13 cellular contexts compared by ENCODE assay signal in genomic region chr4:176988226-176988625, GRCh38.
DNase-seq lines count a peak whose midpoint lies in the region; ATAC-seq and TF ChIP-seq lines count a peak whose summit lies in the region.
"Had no signal": no experiment of that assay in that cellular context is flagged by ENCODE, and none has a peak within 500 bp of the region (broad histone marks: within the 10 kb centered on the region; RNA-seq: fewer than 3 reads in every experiment).

No MANE protein-coding gene starts in this region.

- ATAC-seq in aorta (ENCODE audit: low FRiP score): no peak
- ATAC-seq in GM18870 (IDR thresholded peaks at IDR 0.05; ENCODE audit: unreplicated experiment): no peak
- ATAC-seq: psoas muscle had no signal

- H3K9me3 ChIP-seq in SJCRH30 (replicated peaks) (no peaks in the 10 kb centered on the region), aorta (ENCODE audit: control insufficient read depth, low read length) (no peaks in the 10 kb centered on the region)
- H3K9me3 ChIP-seq: BLaER1, psoas muscle had no signal

- H3K27ac ChIP-seq in SJCRH30 (no peak overlapping the region), aorta (ENCODE audit: low read depth in 1 of 2, low read length in 2 of 2) (no peak overlapping the region)
- H3K27ac ChIP-seq: BLaER1, psoas muscle had no signal

- 39 to 52% methylated on average over 1 of the region's 1 CpG for WGBS in aorta, 2 donors

- H3K27me3 Mint-ChIP-seq in progenitor cell of endocrine pancreas: no peaks in the 10 kb centered on the region
- H3K27me3 Mint-ChIP-seq: activated CD4-positive, alpha-beta memory T cell treated with anti-CD3 and anti-CD28 coated beads, Interleukin-2, amount 10 ng/mL, durations not matched to agents 7 days and 5 days; brain had no signal

- H3K4me1 Mint-ChIP-seq in progenitor cell of endocrine pancreas (ENCODE audit: low read depth): no peaks in the 10 kb centered on the region
- H3K4me1 Mint-ChIP-seq: activated CD4-positive, alpha-beta memory T cell treated with anti-CD3 and anti-CD28 coated beads, Interleukin-2, amount 10 ng/mL, durations not matched to agents 7 days and 5 days; brain; immature natural killer cell had no signal

- H3K4me3 ChIP-seq in SJCRH30: no peak overlapping the region
- no peak overlapping the region for H3K4me3 ChIP-seq in aorta (ENCODE audit: low read length in 2 of 2)
- H3K4me3 ChIP-seq: BLaER1, psoas muscle had no signal

- no peak overlapping the region for H3K4me3 Mint-ChIP-seq in progenitor cell of endocrine pancreas (ENCODE audit: low read depth)
- H3K4me3 Mint-ChIP-seq: activated CD4-positive, alpha-beta memory T cell treated with anti-CD3 and anti-CD28 coated beads, Interleukin-2, amount 10 ng/mL, durations not matched to agents 7 days and 5 days; brain; immature natural killer cell had no signal

- H3K27me3 ChIP-seq in SJCRH30: no peaks in the 10 kb centered on the region
- no peaks in the 10 kb centered on the region for H3K27me3 ChIP-seq in aorta (ENCODE audit: control insufficient read depth in 1 of 2, insufficient read depth in 2 of 2, low read length in 1 of 2)
- H3K27me3 ChIP-seq: BLaER1 had no signal

- no peaks in the 10 kb centered on the region for H3K36me3 Mint-ChIP-seq in progenitor cell of endocrine pancreas (ENCODE audit: insufficient read depth)
- H3K36me3 Mint-ChIP-seq: brain, immature natural killer cell had no signal

- peak; percentile 49 for DNase-seq in NCI-H510A treated with DMSO at 0.1 percent for 48 hours (lab: John Stamatoyannopoulos, UW)
- DNase-seq in NCI-H510A (lab: John Stamatoyannopoulos, UW): no peak
- peak; percentile 21 to 54 for DNase-seq in SJCRH30
- DNase-seq in fibroblast of peridontal ligament (ENCODE audit: extremely low read depth): peak; percentile 98
- DNase-seq in stromal cell of bone marrow (ENCODE audit: low read depth): peak; percentile 99
- no peak for DNase-seq in aorta
- DNase-seq in progenitor cell of endocrine pancreas (ENCODE audit: low spot score, unreplicated experiment): no peak
- DNase-seq: activated CD4-positive, alpha-beta memory T cell treated with anti-CD3 and anti-CD28 coated beads, Interleukin-2, amount 10 ng/mL, durations not matched to agents 7 days and 5 days; immature natural killer cell; psoas muscle had no signal

- H3K4me1 ChIP-seq in SJCRH30 (peaks cover 2% of the 10 kb centered on the region; the same call in 1 of the 2 replicates), aorta (ENCODE audit: control insufficient read depth in 1 of 2, insufficient read depth in 2 of 2, low read length in 2 of 2) (no peaks in the 10 kb centered on the region)
- H3K4me1 ChIP-seq: BLaER1, psoas muscle had no signal

- H3K27ac Mint-ChIP-seq in progenitor cell of endocrine pancreas: no peak overlapping the region
- H3K27ac Mint-ChIP-seq: activated CD4-positive, alpha-beta memory T cell treated with anti-CD3 and anti-CD28 coated beads, Interleukin-2, amount 10 ng/mL, durations not matched to agents 7 days and 5 days; brain; immature natural killer cell had no signal

- intact Hi-C loops in aorta (cut with DNase I): no loop called here

- no peak for TF ChIP-seq CTCF in progenitor cell of endocrine pancreas (IDR thresholded peaks at IDR 0.05; ENCODE audit: unreplicated experiment)

- no peaks in the 10 kb centered on the region for H3K36me3 ChIP-seq in SJCRH30
- no peaks in the 10 kb centered on the region for H3K36me3 ChIP-seq in aorta (ENCODE audit: control insufficient read depth in 1 of 2, insufficient read depth in 2 of 2, low read length in 1 of 2)
- H3K36me3 ChIP-seq: BLaER1 had no signal

- no peaks in the 10 kb centered on the region for H3K9me3 Mint-ChIP-seq in progenitor cell of endocrine pancreas (ENCODE audit: low read depth)
- H3K9me3 Mint-ChIP-seq: activated CD4-positive, alpha-beta memory T cell treated with anti-CD3 and anti-CD28 coated beads, Interleukin-2, amount 10 ng/mL, durations not matched to agents 7 days and 5 days; brain had no signal

Comparison
In these comparisons a context has a peak if more than half of its experiments do, and no peak if none do; other contexts are left out.
1. DNase-seq: peak in NCI-H510A treated with DMSO at 0.1 percent for 48 hours (single experiment), SJCRH30 (2 of 2), fibroblast of peridontal ligament (single experiment) and stromal cell of bone marrow (single experiment); none in NCI-H510A (single experiment), aorta (0 of 2) and progenitor cell of endocrine pancreas (single experiment).